26 cellular contexts compared by ENCODE assay signal in genomic region chr22:40053460-40053859, GRCh38. TPM values are rescaled to one million over a fixed set of nuclear protein-coding genes. Genes with fewer than 3 reads are reported as not detected.
DNase-seq lines count a peak whose midpoint lies in the region; ATAC-seq and TF ChIP-seq lines count a peak whose summit lies in the region.
"Had no signal": no experiment of that assay in that cellular context is flagged by ENCODE, and none has a peak within 500 bp of the region (broad histone marks: within the 10 kb centered on the region; RNA-seq: fewer than 3 reads in every experiment).

No MANE protein-coding gene starts in this region.

- no peak overlapping the region for H3K9ac ChIP-seq in neuronal stem cell (ENCODE audit: low read depth, low read length, poor library complexity)
- H3K9ac ChIP-seq: BLaER1 had no signal

- no peak overlapping the region for H2BK15ac ChIP-seq in neuronal stem cell (ENCODE audit: low read length)

- no peak overlapping the region for H3K18ac ChIP-seq in neuronal stem cell (ENCODE audit: low read length)

- H3K4me1 Mint-ChIP-seq in stimulated activated naive CD8-positive, alpha-beta T cell treated with anti-CD3 and anti-CD28 coated beads, Interleukin-15, Interleukin-2, amounts not matched to agents 100 ng/mL and 50 ng/mL, for 24 hours (ENCODE audit: low read depth), result peaks cover 90% of the 10 kb centered on the region
- H3K4me1 Mint-ChIP-seq in activated T-helper 17 cell treated with anti-CD3 and anti-CD28 coated beads, Interleukin-2, amount 50 U/mL, for 72 hours, result peaks cover 44% of the 10 kb centered on the region

- peak overlapping the region; percentile 56 for H3K27ac Mint-ChIP-seq in stimulated activated naive CD8-positive, alpha-beta T cell treated with anti-CD3 and anti-CD28 coated beads, Interleukin-15, Interleukin-2, amounts not matched to agents 100 ng/mL and 50 ng/mL, for 24 hours
- no peak overlapping the region for H3K27ac Mint-ChIP-seq in activated T-helper 17 cell treated with anti-CD3 and anti-CD28 coated beads, Interleukin-2, amount 50 U/mL, for 72 hours
- H3K27ac Mint-ChIP-seq: activated T-helper 1 cell treated with anti-CD3 and anti-CD28 coated beads, Interleukin-12 subunit alpha, Interleukin-12 subunit beta, Interleukin-2, Interleukin-4 antibody, amounts not matched to agents 30 ng/mL and 10 ng/mL and 1 ng/mL, durations not matched to agents 14 hours and 24 hours and 36 hours; mesothelial cell of epicardium; nephron had no signal

- H3K27ac ChIP-seq in osteoblast (ENCODE audit: low read depth, low read length) (no peak overlapping the region), neuronal stem cell (replicated peaks; ENCODE audit: low read length) (no peak overlapping the region)
- H3K27ac ChIP-seq: BLaER1, breast epithelium, upper lobe of left lung had no signal

- H3K9me3 ChIP-seq in osteoblast (ENCODE audit: low read depth, low read length) (no peaks in the 10 kb centered on the region), neuronal stem cell (replicated peaks in 1 of 2; ENCODE audit: control insufficient read depth in 2 of 2, insufficient read depth in 1 of 2, low read depth in 1 of 2, low read length in 2 of 2) (no peaks in the 10 kb centered on the region)
- H3K9me3 ChIP-seq: BLaER1, breast epithelium, upper lobe of left lung had no signal

- no peak for TF ChIP-seq CTCF in fibroblast of mammary gland (conservative IDR thresholded peaks at IDR 0.05; ENCODE audit: control insufficient read depth, insufficient read depth, low read depth, low read length)
- TF ChIP-seq CTCF in osteoblast (IDR thresholded peaks at IDR 0.05; ENCODE audit: extremely low read depth, low read depth, low read length), result no peak

- no peak overlapping the region for H4K8ac ChIP-seq in neuronal stem cell (ENCODE audit: low read depth, low read length)

- WGBS in neuronal stem cell (ENCODE audit: extremely low coverage in 2 of 2, insufficient read length in 2 of 2, insufficient replicate concordance in 1 of 2), 2 donors, result no CpG with 5 or more reads among the region's 1 CpG

- no peak for ATAC-seq in stimulated activated naive CD8-positive, alpha-beta T cell treated with anti-CD3 and anti-CD28 coated beads, Interleukin-15, Interleukin-2, amounts not matched to agents 100 U/mL and 50 U/mL, for 24 hours
- no peak for ATAC-seq in activated T-helper 17 cell treated with anti-CD3 and anti-CD28 coated beads, Interleukin-2, amount 50 U/mL, for 72 hours (replicated peaks)
- ATAC-seq: HCT116, right cardiac atrium had no signal

- no peaks in the 10 kb centered on the region for H3K36me3 Mint-ChIP-seq in stimulated activated naive CD8-positive, alpha-beta T cell treated with anti-CD3 and anti-CD28 coated beads, Interleukin-15, Interleukin-2, amounts not matched to agents 100 ng/mL and 50 ng/mL, for 24 hours (ENCODE audit: low read depth)
- peaks cover 2% of the 10 kb centered on the region for H3K36me3 Mint-ChIP-seq in activated T-helper 17 cell treated with anti-CD3 and anti-CD28 coated beads, Interleukin-2, amount 50 U/mL, for 72 hours (ENCODE audit: low read depth)
- H3K36me3 Mint-ChIP-seq: mesothelial cell of epicardium had no signal

- no peaks in the 10 kb centered on the region for H3K27me3 Mint-ChIP-seq in stimulated activated naive CD8-positive, alpha-beta T cell treated with anti-CD3 and anti-CD28 coated beads, Interleukin-15, Interleukin-2, amounts not matched to agents 100 ng/mL and 50 ng/mL, for 24 hours
- no peaks in the 10 kb centered on the region for H3K27me3 Mint-ChIP-seq in activated T-helper 17 cell treated with anti-CD3 and anti-CD28 coated beads, Interleukin-2, amount 50 U/mL, for 72 hours

- no peak for DNase-seq in stimulated activated naive CD8-positive, alpha-beta T cell treated with anti-CD3 and anti-CD28 coated beads, Interleukin-15, Interleukin-2, amounts not matched to agents 100 U/mL and 50 U/mL, for 24 hours
- DNase-seq in fibroblast of mammary gland (ENCODE audit: low read depth) (peak; percentile 17), osteoblast (ENCODE audit: insufficient read length, low spot score, missing footprints) (no peak), GM19240 (ENCODE audit: insufficient read length, low spot score) (no peak), neuronal stem cell (ENCODE audit: low spot score) (no peak)
- DNase-seq: amygdala; DND-41; effector CD4-positive, alpha-beta T cell; KG1; NCI-H146; NCI-H446 treated with DMSO at 0.1 percent for 48 hours; NCI-H82; right cardiac atrium; RPMI8226; stimulated activated CD4-positive, alpha-beta T cell treated with anti-CD3 and anti-CD28 coated beads, Interleukin-2, amount 100 ng/mL, for 48 hours; upper lobe of left lung had no signal

- peaks cover 51% of the 10 kb centered on the region for H4K20me1 ChIP-seq in osteoblast (ENCODE audit: insufficient read depth, low read length)

- H3K4me3 Mint-ChIP-seq in stimulated activated naive CD8-positive, alpha-beta T cell treated with anti-CD3 and anti-CD28 coated beads, Interleukin-15, Interleukin-2, amounts not matched to agents 100 ng/mL and 50 ng/mL, for 24 hours, result peak overlapping the region; percentile 5
- peak overlapping the region; percentile 13 for H3K4me3 Mint-ChIP-seq in activated T-helper 17 cell treated with anti-CD3 and anti-CD28 coated beads, Interleukin-2, amount 50 U/mL, for 72 hours
- H3K4me3 Mint-ChIP-seq: activated T-helper 1 cell treated with anti-CD3 and anti-CD28 coated beads, Interleukin-12 subunit alpha, Interleukin-12 subunit beta, Interleukin-2, Interleukin-4 antibody, amounts not matched to agents 30 ng/mL and 10 ng/mL and 1 ng/mL, durations not matched to agents 14 hours and 24 hours and 36 hours; mesothelial cell of epicardium; nephron had no signal

- H4K91ac ChIP-seq in neuronal stem cell (ENCODE audit: low read depth, low read length, poor library complexity), result no peak overlapping the region

- no peaks in the 10 kb centered on the region for H3K36me3 ChIP-seq in osteoblast (ENCODE audit: insufficient read depth, low read length)
- no peaks in the 10 kb centered on the region for H3K36me3 ChIP-seq in neuronal stem cell (replicated peaks in 1 of 2; ENCODE audit: control insufficient read depth in 2 of 2, insufficient read depth in 2 of 2, low read length in 2 of 2)
- H3K36me3 ChIP-seq: breast epithelium, upper lobe of left lung had no signal

- H3K9me3 Mint-ChIP-seq in stimulated activated naive CD8-positive, alpha-beta T cell treated with anti-CD3 and anti-CD28 coated beads, Interleukin-15, Interleukin-2, amounts not matched to agents 100 ng/mL and 50 ng/mL, for 24 hours, result no peaks in the 10 kb centered on the region
- H3K9me3 Mint-ChIP-seq in activated T-helper 17 cell treated with anti-CD3 and anti-CD28 coated beads, Interleukin-2, amount 50 U/mL, for 72 hours, result no peaks in the 10 kb centered on the region
- H3K9me3 Mint-ChIP-seq: activated T-helper 1 cell treated with anti-CD3 and anti-CD28 coated beads, Interleukin-12 subunit alpha, Interleukin-12 subunit beta, Interleukin-2, Interleukin-4 antibody, amounts not matched to agents 30 ng/mL and 10 ng/mL and 1 ng/mL, durations not matched to agents 14 hours and 24 hours and 36 hours; mesothelial cell of epicardium; nephron had no signal

- H2AFZ ChIP-seq in osteoblast (ENCODE audit: low read length), result no peak overlapping the region
- H2AFZ ChIP-seq in neuronal stem cell (ENCODE audit: low read length), result no peak overlapping the region

- H3K4me3 ChIP-seq in fibroblast of mammary gland (ENCODE audit: control insufficient read depth, low read depth, low read length) (no peak overlapping the region), osteoblast (ENCODE audit: insufficient read depth, low read length) (no peak overlapping the region), neuronal stem cell (ENCODE audit: low read length in 2 of 2) (no peak overlapping the region)
- H3K4me3 ChIP-seq: BLaER1, breast epithelium, upper lobe of left lung had no signal

- H3K23ac ChIP-seq in neuronal stem cell (ENCODE audit: low read depth, low read length, poor library complexity), result no peak overlapping the region

- H3K79me2 ChIP-seq in osteoblast (ENCODE audit: insufficient read depth, low read length), result peaks cover 17% of the 10 kb centered on the region

- no peak overlapping the region for H2BK5ac ChIP-seq in neuronal stem cell (ENCODE audit: low read length)

- H3K4me1 ChIP-seq in osteoblast (ENCODE audit: insufficient read depth, low read length) (no peaks in the 10 kb centered on the region), neuronal stem cell (ENCODE audit: control insufficient read depth in 2 of 2, insufficient read depth in 1 of 2, low read depth in 1 of 2, low read length in 2 of 2) (peaks cover 5 to 12% of the 10 kb centered on the region in 2 donors)

- H3K4ac ChIP-seq in neuronal stem cell (ENCODE audit: low read length), result no peak overlapping the region

- H2BK12ac ChIP-seq in neuronal stem cell (ENCODE audit: low read length), result no peak overlapping the region

- H3K79me1 ChIP-seq in neuronal stem cell (ENCODE audit: low read depth, low read length), result no peaks in the 10 kb centered on the region

- no peak overlapping the region for H2BK120ac ChIP-seq in neuronal stem cell (ENCODE audit: low read depth, low read length)

- no peak overlapping the region for H2AK5ac ChIP-seq in neuronal stem cell (ENCODE audit: low read depth, low read length)

- no peak overlapping the region for H3K4me2 ChIP-seq in osteoblast (ENCODE audit: insufficient read depth, low read length)
- H3K4me2 ChIP-seq in neuronal stem cell (ENCODE audit: insufficient read depth, low read length, poor library complexity, severe bottlenecking), result no peak overlapping the region
- H3K4me2 ChIP-seq: BLaER1 had no signal

- no peak overlapping the region for H3K14ac ChIP-seq in neuronal stem cell (ENCODE audit: low read length)

- peaks cover under 1% of the 10 kb centered on the region for H3K27me3 ChIP-seq in osteoblast (ENCODE audit: insufficient read depth, low read length)
- no peaks in the 10 kb centered on the region for H3K27me3 ChIP-seq in neuronal stem cell (ENCODE audit: control insufficient read depth in 3 of 3, insufficient read depth in 3 of 3, low read depth in 1 of 3, low read length in 3 of 3)
- H3K27me3 ChIP-seq: BLaER1, breast epithelium, upper lobe of left lung had no signal

RNA-seq across cellular contexts. Expression of gene FAM83F, which starts 58.7 kb away (rescaled TPM):
- total RNA-seq in activated T-helper 17 cell treated with anti-CD3 and anti-CD28 coated beads, Interleukin-2, amount 50 U/mL, for 72 hours, result 1 to 10 TPM in 1 of 2 donors, under 1 TPM in 1; 0.37 to 1.3 TPM
- total RNA-seq in osteoblast, result not detected in 2 replicates
- 0.03 TPM for polyA plus RNA-seq in neuronal stem cell (2013, experiment 1 of 2)
- polyA plus RNA-seq in neuronal stem cell (2013, experiment 2 of 2), result 0.04 TPM
- total RNA-seq: fibroblast of villous mesenchyme, SK-MEL-5 had no signal
